In genomic region chr19:53275480-53275879, GRCh38 we compare ENCODE assay signal across 38 cellular contexts. TPM values are rescaled to one million over a fixed set of nuclear protein-coding genes. Genes with fewer than 3 reads are reported as not detected.
"Had no signal": no experiment of that assay in that cellular context is flagged by ENCODE, and none has a peak within 500 bp of the region (broad histone marks: within the 10 kb centered on the region; RNA-seq: fewer than 3 reads in every experiment).

No MANE protein-coding gene starts in this region.

- H3K4me3 ChIP-seq: MG63 had no signal

- H3K27me3 ChIP-seq: MG63 had no signal

- DNase-seq: Karpas-422, Kasumi-1, MG63, MM.1S, MV-4-11, NCI-H1048, NCI-H1092, NCI-H1092 treated with DMSO at 0.1 percent for 48 hours, NCI-H1105, NCI-H1105 treated with DMSO at 0.1 percent for 48 hours, NCI-H1417 treated with DMSO at 0.1 percent for 48 hours, NCI-H1436, NCI-H1436 treated with DMSO at 0.1 percent for 48 hours, NCI-H146, NCI-H1694, NCI-H1694 treated with DMSO at 0.1 percent for 48 hours, NCI-H187, NCI-H187 treated with DMSO at 0.1 percent for 48 hours, NCI-H1930, NCI-H2029, NCI-H2029 treated with DMSO at 0.1 percent for 48 hours, NCI-H2081, NCI-H2081 treated with DMSO at 0.1 percent for 48 hours, NCI-H2107, NCI-H2171, NCI-H2171 treated with DMSO at 0.1 percent for 48 hours, NCI-H2227 treated with DMSO at 0.1 percent for 48 hours, NCI-H226, NCI-H345, NCI-H446, NCI-H446 treated with DMSO at 0.1 percent for 48 hours, NCI-H510A, NCI-H510A treated with DMSO at 0.1 percent for 48 hours, NCI-H524 had no signal

- H3K9me3 ChIP-seq: MG63 had no signal

- H3K36me3 ChIP-seq: MG63 had no signal

RNA-seq across cellular contexts. Expression of gene VN1R4, which starts 8.0 kb away (rescaled TPM):
- total RNA-seq: LHCN-M2, M059J, MCF 10A, NCI-H460 had no signal

RNA-seq across cellular contexts. Expression of gene VN1R2, which starts 17.4 kb away (rescaled TPM):
- total RNA-seq: LHCN-M2, M059J, MCF 10A, NCI-H460 had no signal

RNA-seq across cellular contexts. Expression of gene ZNF677, which starts 20.8 kb away (rescaled TPM):
- total RNA-seq: MCF 10A, NCI-H460 had no signal
